Comparison of ENCODE assay signal across 15 cellular contexts in the genomic region with DNA sequence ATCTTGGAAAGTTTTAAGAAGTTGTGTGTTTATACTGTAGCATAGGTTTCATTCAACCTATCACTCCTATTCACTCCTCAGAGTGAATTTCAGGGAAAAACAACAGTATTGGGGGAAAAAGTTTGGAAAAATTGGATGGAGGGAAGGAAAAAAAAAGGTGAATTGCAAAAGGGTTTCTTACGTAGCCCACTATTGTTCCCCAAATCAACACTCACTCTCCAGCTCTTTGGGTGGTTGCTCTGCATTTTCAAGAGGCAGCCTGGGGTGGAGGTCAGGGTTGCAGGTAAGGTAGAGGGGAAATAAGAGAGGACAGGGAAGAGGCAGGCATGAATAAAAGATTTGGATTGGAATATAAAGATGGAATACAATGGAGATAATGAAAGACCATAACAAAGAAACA. TPM values are rescaled to one million over a fixed set of nuclear protein-coding genes. Genes with fewer than 3 reads are reported as not detected.
A peak's percentile ranks its signal among the peaks of the same experiment; 100 is the strongest.
DNase-seq lines count a peak whose midpoint lies in the region; ATAC-seq, FAIRE-seq and TF ChIP-seq lines count a peak whose summit lies in the region.
"Had no signal": no experiment of that assay in that cellular context is flagged by ENCODE, and none has a peak within 500 bp of the region (broad histone marks: within the 10 kb centered on the region; RNA-seq: fewer than 3 reads in every experiment).

No MANE protein-coding gene starts in this region.

- H3K9me3 Mint-ChIP-seq in CD4-positive, alpha-beta T cell: no peaks in the 10 kb centered on the region

- POLR2A ChIA-PET in CD4-positive, alpha-beta T cell (lab: Charles Lee): no interaction called here
- POLR2A ChIA-PET in IMR-90 (lab: Charles Lee; ENCODE audit: unreplicated experiment): no interaction called here

- no peak for ATAC-seq in CD4-positive, alpha-beta T cell (ENCODE audit: poor library complexity)
- ATAC-seq in IMR-90 (ENCODE audit: low read depth) (no peak), esophagus mucosa (no peak), HG03175 (IDR thresholded peaks at IDR 0.05; ENCODE audit: unreplicated experiment) (no peak)
- ATAC-seq: naive thymus-derived CD8-positive, alpha-beta T cell; T-cell had no signal

- peaks cover 46% of the 10 kb centered on the region for H3K36me3 Mint-ChIP-seq in CD4-positive, alpha-beta T cell (ENCODE audit: low read depth)

- H3K14ac ChIP-seq in IMR-90 (replicated peaks; ENCODE audit: low read depth, low read length): no peak overlapping the region; the same call in 1 of the 2 replicates

- peak overlapping the region; percentile 59; the same call in 1 of the 2 replicates for H2BK120ac ChIP-seq in IMR-90 (ENCODE audit: low read depth, low read length)

- H2BK15ac ChIP-seq in IMR-90 (ENCODE audit: low read depth, low read length): peak overlapping the region; percentile 71; the same call in 2 of the 3 replicates

- TF ChIP-seq RAD21 in IMR-90 (IDR thresholded peaks at IDR 0.05; ENCODE audit: low read length): no peak

- H3K27me3 ChIP-seq in CD4-positive, alpha-beta T cell (ENCODE audit: control insufficient read depth, insufficient read depth, low read length): no peaks in the 10 kb centered on the region
- H3K27me3 ChIP-seq in IMR-90 (ENCODE audit: control insufficient read depth, insufficient read depth, low read length) (no peaks in the 10 kb centered on the region), fibroblast of lung (ENCODE audit: control insufficient read depth, insufficient read depth, low read length) (no peaks in the 10 kb centered on the region), spleen (replicated peaks in 1 of 7) (no peaks in the 10 kb centered on the region)
- H3K27me3 ChIP-seq: heart left ventricle had no signal

- H3K23ac ChIP-seq in IMR-90 (ENCODE audit: low read depth, low read length): no peak overlapping the region; the same call in 1 of the 2 replicates

- peak overlapping the region; percentile 87; the same call in 1 of the 2 replicates for H3K18ac ChIP-seq in IMR-90 (ENCODE audit: low read depth, low read length)

- peaks cover 0 to 17% of the 10 kb centered on the region in 2 experiments; a peak in 2 of 4 replicates for H3K79me1 ChIP-seq in IMR-90 (ENCODE audit: low read depth in 1 of 2, low read length in 2 of 2)

- H3K9me3 ChIP-seq in CD4-positive, alpha-beta T cell (ENCODE audit: control insufficient read depth, low read length): no peaks in the 10 kb centered on the region
- H3K9me3 ChIP-seq in IMR-90 (ENCODE audit: control insufficient read depth, insufficient read depth, low read length) (no peaks in the 10 kb centered on the region), fibroblast of lung (ENCODE audit: control insufficient read depth, insufficient read depth, low read depth, low read length) (no peaks in the 10 kb centered on the region), spleen (no peaks in the 10 kb centered on the region)
- H3K9me3 ChIP-seq: heart left ventricle had no signal

- 0 out of 4 replicates have a peak overlapping the region, but pooled peaks of 1 of the 2 experiments have one; percentile 16 for H4K8ac ChIP-seq in IMR-90 (ENCODE audit: low read depth in 2 of 2, low read length in 2 of 2)

- H2BK5ac ChIP-seq in IMR-90 (ENCODE audit: low read depth, low read length, poor library complexity, severe bottlenecking): peak overlapping the region; percentile 31

- no peak for TF ChIP-seq CTCF in CD4-positive, alpha-beta T cell (IDR thresholded peaks at IDR 0.05)
- TF ChIP-seq CTCF in IMR-90 (conservative IDR thresholded peaks at IDR 0.05; ENCODE audit: low read depth, low read length) (no peak), fibroblast of lung (conservative IDR thresholded peaks at IDR 0.05 in 1 of 2, IDR thresholded peaks at IDR 0.05 in 1 of 2; ENCODE audit: low read depth in 1 of 2, low read length in 2 of 2) (no peak), spleen (IDR thresholded peaks at IDR 0.05 in 8 of 11, conservative IDR thresholded peaks at IDR 0.05 in 3 of 11) (no peak)

- no peak for TF ChIP-seq POLR2A in IMR-90 (IDR thresholded peaks at IDR 0.05; ENCODE audit: low read depth, low read length)
- no peak for TF ChIP-seq POLR2A in spleen (IDR thresholded peaks at IDR 0.05)
- no peak for TF ChIP-seq POLR2A in GM12892 (IDR thresholded peaks at IDR 0.05; ENCODE audit: low read depth, low read length)

- H3K4me3 ChIP-seq in IMR-90 (ENCODE audit: insufficient read depth, low read depth, low read length): no peak overlapping the region
- no peak overlapping the region for H3K4me3 ChIP-seq in fibroblast of lung (replicated peaks in 1 of 4; ENCODE audit: control extremely low read depth in 1 of 4, insufficient read depth in 1 of 4, low read depth in 3 of 4, low read length in 4 of 4)
- no peak overlapping the region for H3K4me3 ChIP-seq in spleen
- H3K4me3 ChIP-seq: heart left ventricle had no signal

- H3K27ac ChIP-seq in CD4-positive, alpha-beta T cell (ENCODE audit: low read depth, low read length): no peak overlapping the region
- H3K27ac ChIP-seq in IMR-90 (ENCODE audit: insufficient read depth, low read length) (peak overlapping the region; percentile 26; the same call in 1 of the 2 replicates), fibroblast of lung (ENCODE audit: insufficient read depth, low read length) (peak overlapping the region; percentile 54), spleen (peak overlapping the region in 5 of 8 donors; percentile 34 to 63 (median 38))

- H3K79me2 ChIP-seq in fibroblast of lung (ENCODE audit: control insufficient read depth, insufficient read depth, low read length): no peaks in the 10 kb centered on the region

- H3K36me3 ChIP-seq in IMR-90 (ENCODE audit: control insufficient read depth, insufficient read depth, low read length) (no peaks in the 10 kb centered on the region), fibroblast of lung (ENCODE audit: control insufficient read depth, insufficient read depth, low read length) (no peaks in the 10 kb centered on the region), spleen (peaks cover 0 to 5% (median 0%) of the 10 kb centered on the region in 6 donors)
- H3K36me3 ChIP-seq: heart left ventricle had no signal

- BruUV-seq in IMR-90 (replicated peaks; lab: Mats Ljungman, UMichigan): no TSS peak

- H3K4me3 Mint-ChIP-seq in CD4-positive, alpha-beta T cell: no peak overlapping the region
- H3K4me3 Mint-ChIP-seq: activated naive CD8-positive, alpha-beta T cell treated with anti-CD3 and anti-CD28 coated beads, Interleukin-2, amount 50 U/mL, for 24 hours; B cell; naive thymus-derived CD8-positive, alpha-beta T cell; T-cell had no signal

- H2AFZ ChIP-seq in IMR-90 (replicated peaks; ENCODE audit: low read length, poor library complexity): no peak overlapping the region
- H2AFZ ChIP-seq in fibroblast of lung (ENCODE audit: low read length): no peak overlapping the region

- no peak overlapping the region for H3K9ac ChIP-seq in IMR-90 (ENCODE audit: low read depth, low read length)
- H3K9ac ChIP-seq in fibroblast of lung (ENCODE audit: insufficient read depth, low read length): no peak overlapping the region

- H3K4me2 ChIP-seq in IMR-90 (ENCODE audit: low read depth, low read length) (no peak overlapping the region), fibroblast of lung (ENCODE audit: extremely low read depth, insufficient read depth, low read length) (no peak overlapping the region)

- in situ Hi-C loops in IMR-90 (cut with MboI; ENCODE audit: low sequenced_read_pairs): loop anchor here (10.0 kb wide), 1 partner anchor 166 kb away; a partner anchor contains a TSS

- CTCF ChIA-PET in CD4-positive, alpha-beta T cell (lab: Charles Lee): no interaction called here
- CTCF ChIA-PET in IMR-90 (lab: Yijun Ruan, JAX): no interaction called here

- no peak for DNase-seq in CD4-positive, alpha-beta T cell
- DNase-seq in IMR-90 (no peak), fibroblast of lung (ENCODE audit: low read depth in 2 of 2) (no peak), spleen (no peak), head of caudate nucleus (no peak), GM12892 (ENCODE audit: insufficient read length) (no peak)
- DNase-seq: activated CD4-positive, CD25-positive, alpha-beta regulatory T cell treated with anti-CD3 and anti-CD28 coated beads, Interleukin-2, amount 50 U/mL, for 72 hours; activated naive CD8-positive, alpha-beta T cell treated with anti-CD3 and anti-CD28 coated beads, Interleukin-2, amount 50 U/mL, for 24 hours; heart left ventricle; naive thymus-derived CD8-positive, alpha-beta T cell; stimulated activated CD4-positive, alpha-beta T cell treated with anti-CD3 and anti-CD28 coated beads, Interleukin-4, amount 100 ng/mL, for 4 hours; T-cell had no signal

- intact Hi-C loops in CD4-positive, alpha-beta T cell (cut with DNase I, micrococcal nuclease): no loop called here
- intact Hi-C loops in IMR-90 (cut with micrococcal nuclease): loop anchor here (5.0 kb wide), 1 partner anchor 108 kb away; no protein-coding TSS in a partner anchor
- intact Hi-C loops in spleen (cut with DNase I; ENCODE audit: low total_unique reads): no loop called here
- intact Hi-C loops in head of caudate nucleus (cut with DNase I): no loop called here

- H2BK20ac ChIP-seq in IMR-90 (ENCODE audit: low read depth, low read length): no peak overlapping the region

- H4K20me1 ChIP-seq in IMR-90 (ENCODE audit: insufficient read depth, low read length) (no peaks in the 10 kb centered on the region), fibroblast of lung (ENCODE audit: control insufficient read depth, extremely low read depth, insufficient read depth, low read length) (no peaks in the 10 kb centered on the region)

- H3K27ac Mint-ChIP-seq in CD4-positive, alpha-beta T cell: peak overlapping the region; percentile 28
- H3K27ac Mint-ChIP-seq: B cell had no signal

- no peak overlapping the region for H2AK9ac ChIP-seq in IMR-90 (replicated peaks; ENCODE audit: low read depth, low read length, poor library complexity)

- peaks cover 10% of the 10 kb centered on the region for H3K9me1 ChIP-seq in IMR-90 (ENCODE audit: insufficient read depth, low read length)

- no peak overlapping the region for H4K91ac ChIP-seq in IMR-90 (ENCODE audit: insufficient read depth, low read depth, low read length)

- H3K56ac ChIP-seq in IMR-90 (ENCODE audit: extremely low read depth, insufficient read depth, low read length): no peak overlapping the region

- no peak overlapping the region for H2AK5ac ChIP-seq in IMR-90 (ENCODE audit: low read depth, low read length)

- H4K5ac ChIP-seq in IMR-90 (ENCODE audit: low read depth, low read length): 0 out of 2 replicates have a peak overlapping the region, but pooled peaks have one; percentile 74

- H3K4me1 Mint-ChIP-seq in CD4-positive, alpha-beta T cell (ENCODE audit: low read depth): peaks cover 69% of the 10 kb centered on the region

- H3K4ac ChIP-seq in IMR-90 (ENCODE audit: low read depth, low read length): peak overlapping the region; percentile 36; the same call in 1 of the 2 replicates

- WGBS in IMR-90 (ENCODE audit: extremely low coverage in 2 of 2, insufficient read length in 1 of 2), 2 experiments: no CpG with 5 or more reads among the region's 1 CpG
- 55 to 86% (median 71%) methylated on average over 1 of the region's 1 CpG for WGBS in spleen, 5 donors

- no peak for FAIRE-seq in GM12892 (lab: Jason Lieb, UNC)

- dilution Hi-C loops in IMR-90 (cut with HindIII; ENCODE audit: low sequenced_read_pairs, unreplicated experiment): no loop called here

- H3K4me1 ChIP-seq in IMR-90 (ENCODE audit: control insufficient read depth, insufficient read depth, low read length): peaks cover 8% of the 10 kb centered on the region
- H3K4me1 ChIP-seq in fibroblast of lung (ENCODE audit: control insufficient read depth, extremely low read depth, insufficient read depth, low read length): peaks cover 13% of the 10 kb centered on the region
- peaks cover 0 to 40% (median 12%) of the 10 kb centered on the region in 6 donors for H3K4me1 ChIP-seq in spleen

- H3K27me3 Mint-ChIP-seq in CD4-positive, alpha-beta T cell: no peaks in the 10 kb centered on the region
- H3K27me3 Mint-ChIP-seq: activated naive CD8-positive, alpha-beta T cell treated with anti-CD3 and anti-CD28 coated beads, Interleukin-2, amount 50 U/mL, for 24 hours; B cell; naive thymus-derived CD8-positive, alpha-beta T cell; T-cell had no signal

RNA-seq across cellular contexts. Expression of a gene that starts 42.3 kb away (rescaled TPM):
- 10 to 100 TPM; 36.4 to 39.3 TPM for total RNA-seq in CD4-positive, alpha-beta T cell
- total RNA-seq in IMR-90 (2012; rRNA removed) (14.7 and 18.3 TPM in 2 replicates), fibroblast of lung (14.4 and 15.7 TPM in 2 replicates), spleen (10 to 100 TPM; 14.0 to 25.9 (median 18.6) TPM), esophagus mucosa (17.9 TPM)
- polyA plus RNA-seq in IMR-90 (2012; rRNA removed) (12.2 and 14.4 TPM in 2 replicates), fibroblast of lung (13.5 and 17.9 TPM in 2 replicates), spleen (1 to 10 TPM; 3.3 to 5.4 (median 3.6) TPM)
- polyA plus RNA-seq in IMR-90 (2012; cell fraction: cytosol; rRNA removed): 8.1 and 9.6 TPM in 2 replicates
- polyA plus RNA-seq in IMR-90 (2012; cell fraction: nucleus; rRNA removed; ENCODE audit: low replicate concordance): 4.5 and 9.3 TPM in 2 replicates
- 5.7 and 9.4 TPM in 2 replicates for polyA plus RNA-seq in fibroblast of lung (2012)
- polyA minus RNA-seq in fibroblast of lung (ENCODE audit: low replicate concordance): 11.6 and 30.7 TPM in 2 replicates
- 8.9 TPM for polyA plus RNA-seq in GM12892 (2012; ENCODE audit: missing spikeins)

RNA-seq across cellular contexts. Expression of a gene that starts 49.1 kb away (rescaled TPM):
- under 1 TPM; 0.33 to 0.45 TPM for total RNA-seq in CD4-positive, alpha-beta T cell
- 1.1 TPM in 2 replicates for total RNA-seq in IMR-90 (2012; rRNA removed)
- polyA plus RNA-seq in IMR-90 (2012; rRNA removed): 1.9 and 2.2 TPM in 2 replicates
- 1.6 and 2.0 TPM in 2 replicates for polyA plus RNA-seq in IMR-90 (2012; cell fraction: cytosol; rRNA removed)
- polyA plus RNA-seq in IMR-90 (2012; cell fraction: nucleus; rRNA removed; ENCODE audit: low replicate concordance): 0.11 and 0.71 TPM in 2 replicates
- total RNA-seq in fibroblast of lung: 1.3 and 1.8 TPM in 2 replicates
- 3.4 and 3.7 TPM in 2 replicates for polyA plus RNA-seq in fibroblast of lung
- polyA plus RNA-seq in fibroblast of lung (2012): 10.3 and 10.8 TPM in 2 replicates
- polyA minus RNA-seq in fibroblast of lung (ENCODE audit: low replicate concordance): 7.3 and 10.4 TPM in 2 replicates
- total RNA-seq in spleen: 10 to 100 TPM in 6 of 7 donors, 1 to 10 TPM in 1; 9.6 to 25.7 (median 17.9) TPM
- polyA plus RNA-seq in spleen: 1 to 10 TPM; 1.8 to 5.9 (median 2.6) TPM
- total RNA-seq in esophagus mucosa: 47.8 TPM
- polyA plus RNA-seq in GM12892 (2012; ENCODE audit: missing spikeins): not detected
